Comparison of ENCODE assay signal across 9 cellular contexts in genomic region chr4:16916719-16917337, GRCh38. TPM values are rescaled to one million over a fixed set of nuclear protein-coding genes. Genes with fewer than 3 reads are reported as not detected.
DNase-seq lines count a peak whose midpoint lies in the region; ATAC-seq and TF ChIP-seq lines count a peak whose summit lies in the region.
"Had no signal": no experiment of that assay in that cellular context is flagged by ENCODE, and none has a peak within 500 bp of the region (broad histone marks: within the 10 kb centered on the region; RNA-seq: fewer than 3 reads in every experiment).

No MANE protein-coding gene starts in this region.

- H3K4me3 ChIP-seq in OCI-LY7 (ENCODE audit: low read depth, low read length, poor library complexity, severe bottlenecking) = no peak overlapping the region
- no peak overlapping the region for H3K4me3 ChIP-seq in foreskin fibroblast (ENCODE audit: low read depth in 1 of 2, low read length in 2 of 2)

- no peak overlapping the region for H2AFZ ChIP-seq in OCI-LY7 (ENCODE audit: low read length)

- H3K4me1 ChIP-seq in OCI-LY7 (ENCODE audit: insufficient read depth, low read length, poor library complexity, severe bottlenecking) = no peaks in the 10 kb centered on the region

- intact Hi-C loops in OCI-LY7 (cut with micrococcal nuclease; ENCODE audit: unreplicated experiment) = loop anchor here (1.0 to 10.0 kb wide), 4 partner anchors 406 to 622 kb away; no protein-coding TSS in a partner anchor

- CTCF ChIA-PET in OCI-LY7 (lab: Charles Lee; ENCODE audit: unreplicated experiment) = interaction anchor here (1.0 kb wide), 1 partner anchor 63 kb away, joined by 3 read pairs; no protein-coding TSS in a partner anchor

- H3K9me3 ChIP-seq in OCI-LY7 (ENCODE audit: low read length) = no peaks in the 10 kb centered on the region

- DNase-seq in COLO668 (lab: John Stamatoyannopoulos, UW; ENCODE audit: unreplicated experiment) (peak; percentile 48), OCI-LY7 (ENCODE audit: low spot score) (peak; percentile 71), activated T-cell treated with anti-CD3 and anti-CD28 coated beads for 1 hour (ENCODE audit: low read depth) (peak; percentile 48), foreskin fibroblast (peak in 1 of 2 donors; percentile 28), OCI-M2 (lab: John Stamatoyannopoulos, UW; ENCODE audit: unreplicated experiment) (no peak)
- DNase-seq in stimulated activated CD4-positive, alpha-beta T cell treated with anti-CD3 and anti-CD28 coated beads, Interleukin-15, amount 100 ng/mL, for 24 hours = peak; percentile 83

- TF ChIP-seq CTCF in OCI-LY7 (conservative IDR thresholded peaks at IDR 0.05; ENCODE audit: low read length) = peak; percentile 96
- peak; percentile 56 for TF ChIP-seq CTCF in foreskin fibroblast (IDR thresholded peaks at IDR 0.05; ENCODE audit: low read depth, low read length)

- ATAC-seq in GM19452 (IDR thresholded peaks at IDR 0.05; ENCODE audit: unreplicated experiment) = peak; percentile 98
- peak; percentile 99 for ATAC-seq in HG03442 (IDR thresholded peaks at IDR 0.05; ENCODE audit: unreplicated experiment)

- POLR2A ChIA-PET in OCI-LY7 (lab: Charles Lee) = interaction anchor here (0.5 to 0.6 kb wide), 2 partner anchors 239 to 443 kb away, joined by 3 read pairs; no protein-coding TSS in a partner anchor

- no peaks in the 10 kb centered on the region for H3K9me2 ChIP-seq in OCI-LY7 (ENCODE audit: insufficient read depth, low read length)

- H3K36me3 ChIP-seq in OCI-LY7 (ENCODE audit: insufficient read depth, low read length) = no peaks in the 10 kb centered on the region

- no peak overlapping the region for H3K27ac ChIP-seq in OCI-LY7 (ENCODE audit: low read depth, low read length, poor library complexity, severe bottlenecking)

- no peak overlapping the region for H3K4me2 ChIP-seq in OCI-LY7 (ENCODE audit: low read length)

- H3K79me2 ChIP-seq in OCI-LY7 (ENCODE audit: insufficient read depth, low read depth, low read length) = no peaks in the 10 kb centered on the region

- H4K20me1 ChIP-seq in OCI-LY7 (ENCODE audit: insufficient read depth, low read length) = no peaks in the 10 kb centered on the region

- no TSS peak for BruUV-seq in OCI-LY7 (replicated peaks; lab: Mats Ljungman, UMichigan)

RNA-seq across cellular contexts. Expression of gene LDB2, which starts 18.4 kb away (rescaled TPM):
- total RNA-seq in OCI-LY7 (2014; rRNA removed; shearing (Covaris generic)) = not detected in 2 replicates
- not detected in 2 replicates for total RNA-seq in OCI-LY7 (2022)
- total RNA-seq: T-helper 1 cell treated with Interleukin-12 subunit alpha and Interleukin-12 subunit beta and Interleukin-4 antibody, amounts not matched to agents 30 ng/mL and 1 ng/mL, for 36 hours had no signal
